20 cellular contexts compared by ENCODE assay signal in genomic region chr3:66265627-66266026, GRCh38. TPM values are rescaled to one million over a fixed set of nuclear protein-coding genes. Genes with fewer than 3 reads are reported as not detected.
DNase-seq lines count a peak whose midpoint lies in the region; ATAC-seq and TF ChIP-seq lines count a peak whose summit lies in the region.
"Had no signal": no experiment of that assay in that cellular context is flagged by ENCODE, and none has a peak within 500 bp of the region (broad histone marks: within the 10 kb centered on the region; RNA-seq: fewer than 3 reads in every experiment).

No MANE protein-coding gene starts in this region.

- no peak overlapping the region for H3K27ac Mint-ChIP-seq in activated CD4-positive, alpha-beta T cell treated with anti-CD3 and anti-CD28 coated beads for 36 hours
- H3K27ac Mint-ChIP-seq in activated T-helper 17 cell treated with anti-CD3 and anti-CD28 coated beads, Interleukin-2, amount 50 U/mL, for 72 hours: no peak overlapping the region
- H3K27ac Mint-ChIP-seq: B cell; CD8-positive, alpha-beta T cell had no signal

- no peak overlapping the region for H3K4me3 Mint-ChIP-seq in activated CD4-positive, alpha-beta T cell treated with anti-CD3 and anti-CD28 coated beads for 36 hours
- no peak overlapping the region for H3K4me3 Mint-ChIP-seq in activated T-helper 17 cell treated with anti-CD3 and anti-CD28 coated beads, Interleukin-2, amount 50 U/mL, for 72 hours
- H3K4me3 Mint-ChIP-seq: B cell; CD4-positive, CD25-positive, alpha-beta regulatory T cell; CD8-positive, alpha-beta T cell had no signal

- H3K27me3 ChIP-seq in foreskin keratinocyte (no peaks in the 10 kb centered on the region), gastrocnemius medialis (no peaks in the 10 kb centered on the region)
- H3K27me3 ChIP-seq: BLaER1 had no signal

- in situ Hi-C loops in gastrocnemius medialis (cut with MboI; ENCODE audit: low sequenced_read_pairs in 4 of 4): no loop called here

- POLR2A ChIA-PET in activated CD4-positive, alpha-beta T cell treated with anti-CD3 and anti-CD28 coated beads for 36 hours (lab: Charles Lee): no interaction called here

- intact Hi-C loops in activated CD4-positive, alpha-beta T cell treated with anti-CD3 and anti-CD28 coated beads for 36 hours (cut with DNase I, micrococcal nuclease): no loop called here
- intact Hi-C loops in gastrocnemius medialis (cut with DNase I; ENCODE audit: low total_unique reads): loop anchor here (5.0 kb wide), 1 partner anchor 132 kb away; no protein-coding TSS in a partner anchor
- intact Hi-C loops in posterior vena cava (cut with DNase I): loop anchor here in 1 of 2 donors (5.0 kb wide), 1 partner anchor 552 kb away; no protein-coding TSS in a partner anchor

- ATAC-seq in activated CD4-positive, alpha-beta T cell treated with anti-CD3 and anti-CD28 coated beads for 36 hours: peak; percentile 33
- ATAC-seq in activated T-helper 17 cell treated with anti-CD3 and anti-CD28 coated beads, Interleukin-2, amount 50 U/mL, for 72 hours (replicated peaks): peak; percentile 31
- ATAC-seq in foreskin keratinocyte: peak; percentile 49
- peak; percentile 91 to 97 for ATAC-seq in gastrocnemius medialis
- no peak for ATAC-seq in GM18498 (IDR thresholded peaks at IDR 0.05; ENCODE audit: unreplicated experiment)
- ATAC-seq: CD8-positive, alpha-beta T cell had no signal

- CTCF ChIA-PET in activated CD4-positive, alpha-beta T cell treated with anti-CD3 and anti-CD28 coated beads for 36 hours (lab: Charles Lee): no interaction called here

- H3K27ac ChIP-seq in foreskin keratinocyte (no peak overlapping the region), gastrocnemius medialis (no peak overlapping the region)
- H3K27ac ChIP-seq: 22Rv1, BLaER1, C4-2B, GM23248 had no signal

- H3K9me3 Mint-ChIP-seq in activated CD4-positive, alpha-beta T cell treated with anti-CD3 and anti-CD28 coated beads for 36 hours (ENCODE audit: low read depth): no peaks in the 10 kb centered on the region
- no peaks in the 10 kb centered on the region for H3K9me3 Mint-ChIP-seq in activated T-helper 17 cell treated with anti-CD3 and anti-CD28 coated beads, Interleukin-2, amount 50 U/mL, for 72 hours
- H3K9me3 Mint-ChIP-seq: CD4-positive, CD25-positive, alpha-beta regulatory T cell; CD8-positive, alpha-beta T cell had no signal

- TF ChIP-seq POLR2A in gastrocnemius medialis (IDR thresholded peaks at IDR 0.05): no peak

- DNase-seq in activated CD4-positive, alpha-beta T cell treated with anti-CD3 and anti-CD28 coated beads for 36 hours: no peak
- no peak for DNase-seq in activated CD4-positive, alpha-beta T cell treated with anti-CD3 and anti-CD28 coated beads for 48 hours
- DNase-seq in foreskin keratinocyte (no peak), gastrocnemius medialis (no peak), posterior vena cava (ENCODE audit: low spot score) (no peak), anterior cingulate cortex (lab: John Stamatoyannopoulos, UW) (no peak)
- DNase-seq: Caco-2; CD4-positive, CD25-positive, alpha-beta regulatory T cell; CD8-positive, alpha-beta T cell; DMS153; DND-41; GM23248; H7; HCEC 1CT had no signal

- peaks cover 23% of the 10 kb centered on the region for H3K36me3 Mint-ChIP-seq in activated CD4-positive, alpha-beta T cell treated with anti-CD3 and anti-CD28 coated beads for 36 hours (ENCODE audit: low read depth)
- peaks cover 62% of the 10 kb centered on the region for H3K36me3 Mint-ChIP-seq in activated T-helper 17 cell treated with anti-CD3 and anti-CD28 coated beads, Interleukin-2, amount 50 U/mL, for 72 hours (ENCODE audit: low read depth)

- no peak for TF ChIP-seq CTCF in foreskin keratinocyte (conservative IDR thresholded peaks at IDR 0.05)
- TF ChIP-seq CTCF in gastrocnemius medialis (IDR thresholded peaks at IDR 0.05 in 4 of 5, conservative IDR thresholded peaks at IDR 0.05 in 1 of 5): no peak

- H3K36me3 ChIP-seq in gastrocnemius medialis: no peaks in the 10 kb centered on the region

- H3K9me3 ChIP-seq in gastrocnemius medialis: no peaks in the 10 kb centered on the region
- H3K9me3 ChIP-seq: Caco-2 had no signal

- H3K27me3 Mint-ChIP-seq in activated CD4-positive, alpha-beta T cell treated with anti-CD3 and anti-CD28 coated beads for 36 hours: no peaks in the 10 kb centered on the region
- no peaks in the 10 kb centered on the region for H3K27me3 Mint-ChIP-seq in activated T-helper 17 cell treated with anti-CD3 and anti-CD28 coated beads, Interleukin-2, amount 50 U/mL, for 72 hours
- H3K27me3 Mint-ChIP-seq: B cell; CD4-positive, CD25-positive, alpha-beta regulatory T cell had no signal

- H3K4me1 ChIP-seq in foreskin keratinocyte: no peaks in the 10 kb centered on the region
- peaks cover 12 to 34% of the 10 kb centered on the region in 2 donors for H3K4me1 ChIP-seq in gastrocnemius medialis

- no peak overlapping the region for H3K4me3 ChIP-seq in gastrocnemius medialis
- H3K4me3 ChIP-seq: BLaER1, GM23248 had no signal

- H3K4me1 Mint-ChIP-seq in activated CD4-positive, alpha-beta T cell treated with anti-CD3 and anti-CD28 coated beads for 36 hours: no peaks in the 10 kb centered on the region
- H3K4me1 Mint-ChIP-seq in activated T-helper 17 cell treated with anti-CD3 and anti-CD28 coated beads, Interleukin-2, amount 50 U/mL, for 72 hours: no peaks in the 10 kb centered on the region

RNA-seq across cellular contexts. Expression of gene SLC25A26, which starts 44.8 kb away (rescaled TPM):
- 10 to 100 TPM; 14.2 to 22.7 TPM for total RNA-seq in activated CD4-positive, alpha-beta T cell treated with anti-CD3 and anti-CD28 coated beads for 36 hours
- 10 to 100 TPM; 27.1 to 32.6 TPM for total RNA-seq in activated T-helper 17 cell treated with anti-CD3 and anti-CD28 coated beads, Interleukin-2, amount 50 U/mL, for 72 hours
- total RNA-seq in foreskin keratinocyte (18.9 and 21.0 TPM in 2 replicates), gastrocnemius medialis (10 to 100 TPM; 24.1 to 44.3 (median 32.4) TPM), posterior vena cava (10 to 100 TPM; 13.0 to 16.4 TPM)
- polyA plus RNA-seq in foreskin keratinocyte: 24.2 and 26.6 TPM in 2 replicates
